ENCODE assay signal across 21 cellular contexts in genomic region chr12:49527361-49528130, GRCh38. TPM values are rescaled to one million over a fixed set of nuclear protein-coding genes. Genes with fewer than 3 reads are reported as not detected.
DNase-seq lines count a peak whose midpoint lies in the region; TF ChIP-seq lines count a peak whose summit lies in the region.
"Had no signal": no experiment of that assay in that cellular context is flagged by ENCODE, and none has a peak within 500 bp of the region (broad histone marks: within the 10 kb centered on the region; RNA-seq: fewer than 3 reads in every experiment).

No MANE protein-coding gene starts in this region.

- DNase-seq in BE2C (peak; percentile 60), HEK293T (ENCODE audit: extremely low spot score) (no peak), WERI-Rb-1 (peak; percentile 71), mucosa of gallbladder (ENCODE audit: low spot score) (peak; percentile 5), medulla oblongata (ENCODE audit: extremely low spot score) (no peak), NCI-H2029 (lab: John Stamatoyannopoulos, UW) (no peak), breast epithelium (ENCODE audit: low spot score in 2 of 2) (no peak), G401 (ENCODE audit: low spot score) (no peak)
- DNase-seq: CD4-positive, alpha-beta T cell; DMS53; hypothalamus; mesenchymal stem cell; naive thymus-derived CD4-positive, alpha-beta T cell; pancreas; PC-9; SIG-M5; T-helper 17 cell; testis had no signal

- H3K36me3 ChIP-seq in BE2C (peaks cover 12% of the 10 kb centered on the region), WERI-Rb-1 (peaks cover 24% of the 10 kb centered on the region), breast epithelium (no peaks in the 10 kb centered on the region)
- H3K36me3 ChIP-seq: pancreas had no signal

- no peak for TF ChIP-seq CTCF in BE2C (IDR thresholded peaks at IDR 0.05; ENCODE audit: low read depth, low read length)
- TF ChIP-seq CTCF in WERI-Rb-1 (IDR thresholded peaks at IDR 0.05; ENCODE audit: low read depth, low read length) = no peak
- no peak for TF ChIP-seq CTCF in breast epithelium (IDR thresholded peaks at IDR 0.05)

- H3K4me3 ChIP-seq in BE2C (ENCODE audit: low read depth, low read length) (no peak overlapping the region), WERI-Rb-1 (ENCODE audit: low read depth, low read length) (peak overlapping the region; percentile 19), breast epithelium (no peak overlapping the region)
- H3K4me3 ChIP-seq: adrenal gland, HAP-1, pancreas, PC-9, testis had no signal

- H3K27ac ChIP-seq in WERI-Rb-1 (peak overlapping the region; percentile 86), breast epithelium (no peak overlapping the region)
- H3K27ac ChIP-seq: adrenal gland, pancreas, PC-9, testis, VCaP had no signal

- no peak for TF ChIP-seq POLR2A in breast epithelium (IDR thresholded peaks at IDR 0.05)

- H3K4me1 ChIP-seq in BE2C (no peaks in the 10 kb centered on the region), breast epithelium (no peaks in the 10 kb centered on the region)
- H3K4me1 ChIP-seq: adrenal gland, testis had no signal

- POLR2A ChIA-PET in HEK293T (lab: Yijun Ruan, JAX) = interaction anchor here (1.1 to 1.2 kb wide), 2 partner anchors 11 to 161 kb away, joined by 3 to 5 read pairs; partner anchors contain the start of gene SPATS2

- in situ Hi-C loops in G401 (cut with HindIII; ENCODE audit: low sequenced_read_pairs) = no loop called here

- H3K9me3 ChIP-seq in BE2C (no peaks in the 10 kb centered on the region), WERI-Rb-1 (ENCODE audit: severe bottlenecking) (no peaks in the 10 kb centered on the region), breast epithelium (no peaks in the 10 kb centered on the region)
- H3K9me3 ChIP-seq: adrenal gland, HAP-1, pancreas, testis had no signal

- CTCF ChIA-PET in HEK293T (lab: Yijun Ruan, JAX) = interaction anchor here (0.5 kb wide), 1 partner anchor 111 kb away, joined by 3 read pairs; no protein-coding TSS in a partner anchor

- intact Hi-C loops in breast epithelium (cut with DNase I; ENCODE audit: low total_unique reads) = no loop called here

- H3K27me3 ChIP-seq in BE2C (no peaks in the 10 kb centered on the region), WERI-Rb-1 (ENCODE audit: insufficient read depth, low read depth, severe bottlenecking) (no peaks in the 10 kb centered on the region), breast epithelium (no peaks in the 10 kb centered on the region)
- H3K27me3 ChIP-seq: adrenal gland, pancreas, testis had no signal

TF ChIP-seq in HEK293T, 16 proteins besides CTCF, POLR2A, EP300 and RAD21:
- TF ChIP-seq PKNOX1 (IDR thresholded peaks at IDR 0.05) (0 out of 2 replicates have a peak, but pooled peaks have one; percentile 14), CTBP1 (IDR thresholded peaks at IDR 0.05; ENCODE audit: borderline replicate concordance) (no peak)

RNA-seq across cellular contexts. Expression of gene KCNH3, which starts 11.3 kb away (rescaled TPM):
- polyA plus RNA-seq in BE2C (2012; ENCODE audit: insufficient read depth, insufficient read length, low read depth) = 0.52 TPM
- 22.6 TPM for total RNA-seq in mucosa of gallbladder
- 1 to 10 TPM in 1 of 3 donors, under 1 TPM in 1, not detected in 1; 0.66 to 1.3 TPM for total RNA-seq in breast epithelium
- total RNA-seq in G401 (2014; rRNA removed; shearing (Covaris generic)) = 1.7 TPM in 2 replicates
- total RNA-seq: PC-9 had no signal

RNA-seq across cellular contexts. Expression of gene MCRS1, which starts 40.4 kb away (rescaled TPM):
- polyA plus RNA-seq in BE2C (2012; ENCODE audit: insufficient read depth, insufficient read length, low read depth) = 104 TPM
- total RNA-seq in mucosa of gallbladder = 64.5 TPM
- 10 to 100 TPM; 37.6 to 52.4 (median 52.1) TPM for total RNA-seq in breast epithelium
- 143 and 148 TPM in 2 replicates for total RNA-seq in G401 (2014; rRNA removed; shearing (Covaris generic))

Comparison
In these comparisons a context has a peak if more than half of its experiments do, and no peak if none do; other contexts are left out.
1. DNase-seq: peak in BE2C (single experiment), WERI-Rb-1 (single experiment) and mucosa of gallbladder (single experiment); none in HEK293T (single experiment), medulla oblongata (single experiment), NCI-H2029 (single experiment), breast epithelium (0 of 2) and G401 (single experiment).